Comparison of ENCODE assay signal across 1 cellular context in the genomic region with DNA sequence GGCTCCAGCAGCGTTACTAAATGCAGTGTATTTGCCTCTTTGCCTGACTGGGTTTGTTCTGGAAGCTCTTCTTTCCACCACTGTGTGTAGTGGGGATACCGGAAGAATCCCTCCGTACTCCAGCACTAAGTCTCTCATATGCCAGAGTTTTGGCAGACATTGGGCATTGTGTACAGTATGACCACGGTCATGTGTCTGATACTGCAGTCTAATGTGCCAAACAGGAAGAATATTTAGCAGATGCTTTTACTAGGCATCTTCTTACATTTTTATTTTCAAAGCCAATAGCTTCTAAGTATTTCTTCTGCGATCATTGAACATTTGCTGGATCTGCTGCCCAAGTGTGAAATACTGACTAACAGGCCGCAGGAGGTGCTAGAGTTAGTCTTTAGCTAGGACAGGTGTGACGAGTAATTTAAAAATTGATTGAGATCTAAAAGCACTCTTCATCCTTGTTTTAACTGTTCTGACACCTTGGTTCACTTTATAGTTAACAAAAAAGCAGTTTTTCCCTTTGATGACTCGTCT.
A peak's percentile ranks its signal among the peaks of the same experiment; 100 is the strongest.
TF ChIP-seq lines count a peak whose summit lies in the region.

No MANE protein-coding gene starts in this region.

TF ChIP-seq in K562, 482 proteins besides CTCF, POLR2A, EP300 and RAD21 (continued from another document):
- TF ChIP-seq, protein P1, sequence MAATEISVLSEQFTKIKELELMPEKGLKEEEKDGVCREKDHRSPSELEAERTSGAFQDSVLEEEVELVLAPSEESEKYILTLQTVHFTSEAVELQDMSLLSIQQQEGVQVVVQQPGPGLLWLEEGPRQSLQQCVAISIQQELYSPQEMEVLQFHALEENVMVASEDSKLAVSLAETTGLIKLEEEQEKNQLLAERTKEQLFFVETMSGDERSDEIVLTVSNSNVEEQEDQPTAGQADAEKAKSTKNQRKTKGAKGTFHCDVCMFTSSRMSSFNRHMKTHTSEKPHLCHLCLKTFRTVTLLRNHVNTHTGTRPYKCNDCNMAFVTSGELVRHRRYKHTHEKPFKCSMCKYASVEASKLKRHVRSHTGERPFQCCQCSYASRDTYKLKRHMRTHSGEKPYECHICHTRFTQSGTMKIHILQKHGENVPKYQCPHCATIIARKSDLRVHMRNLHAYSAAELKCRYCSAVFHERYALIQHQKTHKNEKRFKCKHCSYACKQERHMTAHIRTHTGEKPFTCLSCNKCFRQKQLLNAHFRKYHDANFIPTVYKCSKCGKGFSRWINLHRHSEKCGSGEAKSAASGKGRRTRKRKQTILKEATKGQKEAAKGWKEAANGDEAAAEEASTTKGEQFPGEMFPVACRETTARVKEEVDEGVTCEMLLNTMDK (IDR thresholded peaks at IDR 0.05; ENCODE audit: borderline replicate concordance, insufficient read depth, low read depth, low read length, poor library complexity, severe bottlenecking): no peak
- TF ChIP-seq, protein P2, sequence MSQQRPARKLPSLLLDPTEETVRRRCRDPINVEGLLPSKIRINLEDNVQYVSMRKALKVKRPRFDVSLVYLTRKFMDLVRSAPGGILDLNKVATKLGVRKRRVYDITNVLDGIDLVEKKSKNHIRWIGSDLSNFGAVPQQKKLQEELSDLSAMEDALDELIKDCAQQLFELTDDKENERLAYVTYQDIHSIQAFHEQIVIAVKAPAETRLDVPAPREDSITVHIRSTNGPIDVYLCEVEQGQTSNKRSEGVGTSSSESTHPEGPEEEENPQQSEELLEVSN (IDR thresholded peaks at IDR 0.05; ENCODE audit: borderline replicate concordance in 1 of 2, extremely low read depth in 1 of 2, insufficient read depth in 1 of 2, insufficient read length in 1 of 2, low read depth in 1 of 2, low read length in 1 of 2, poor library complexity in 1 of 2, severe bottlenecking in 1 of 2): no peak
- TF ChIP-seq EHMT2 (IDR thresholded peaks at IDR 0.05) (0 out of 2 replicates have a peak, but pooled peaks have one; percentile 1), FOXA1 (IDR thresholded peaks at IDR 0.05; ENCODE audit: borderline replicate concordance) (no peak), TOE1 (IDR thresholded peaks at IDR 0.05; ENCODE audit: borderline replicate concordance) (no peak), TOE1 (CRISPR knock-in tag; IDR thresholded peaks at IDR 0.05; ENCODE audit: borderline replicate concordance, low read depth) (no peak), MYC (IDR thresholded peaks at IDR 0.05; ENCODE audit: low read depth, low read length) (no peak), MYC (CRISPR knock-in tag; IDR thresholded peaks at IDR 0.05; ENCODE audit: borderline replicate concordance, low read depth) (no peak), HNRNPLL (IDR thresholded peaks at IDR 0.05; ENCODE audit: low read depth, low read length, poor library complexity, severe bottlenecking) (no peak), HOXB6 (CRISPR knock-in tag; IDR thresholded peaks at IDR 0.05; ENCODE audit: borderline replicate concordance) (0 out of 2 replicates have a peak, but pooled peaks have one; percentile 34), ZKSCAN3 (CRISPR knock-in tag; IDR thresholded peaks at IDR 0.05) (no peak), ZNF589 (CRISPR knock-in tag; IDR thresholded peaks at IDR 0.05; ENCODE audit: low read depth) (0 out of 2 replicates have a peak, but pooled peaks have one; percentile 26), ZNF146 (CRISPR knock-in tag; IDR thresholded peaks at IDR 0.05; ENCODE audit: unreplicated experiment) (no peak), KAT8 (IDR thresholded peaks at IDR 0.05; ENCODE audit: low read depth) (no peak), SOX6 (IDR thresholded peaks at IDR 0.05) (no peak), GABPB2 (CRISPR knock-in tag; conservative IDR thresholded peaks at IDR 0.05) (no peak), ZNF766 (CRISPR knock-in tag; conservative IDR thresholded peaks at IDR 0.05) (0 out of 2 replicates have a peak, but pooled peaks have one; percentile 25)
- TF ChIP-seq, protein P3, sequence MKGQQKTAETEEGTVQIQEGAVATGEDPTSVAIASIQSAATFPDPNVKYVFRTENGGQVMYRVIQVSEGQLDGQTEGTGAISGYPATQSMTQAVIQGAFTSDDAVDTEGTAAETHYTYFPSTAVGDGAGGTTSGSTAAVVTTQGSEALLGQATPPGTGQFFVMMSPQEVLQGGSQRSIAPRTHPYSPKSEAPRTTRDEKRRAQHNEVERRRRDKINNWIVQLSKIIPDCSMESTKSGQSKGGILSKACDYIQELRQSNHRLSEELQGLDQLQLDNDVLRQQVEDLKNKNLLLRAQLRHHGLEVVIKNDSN (CRISPR knock-in tag; IDR thresholded peaks at IDR 0.05): no peak
- TF ChIP-seq, protein P4, sequence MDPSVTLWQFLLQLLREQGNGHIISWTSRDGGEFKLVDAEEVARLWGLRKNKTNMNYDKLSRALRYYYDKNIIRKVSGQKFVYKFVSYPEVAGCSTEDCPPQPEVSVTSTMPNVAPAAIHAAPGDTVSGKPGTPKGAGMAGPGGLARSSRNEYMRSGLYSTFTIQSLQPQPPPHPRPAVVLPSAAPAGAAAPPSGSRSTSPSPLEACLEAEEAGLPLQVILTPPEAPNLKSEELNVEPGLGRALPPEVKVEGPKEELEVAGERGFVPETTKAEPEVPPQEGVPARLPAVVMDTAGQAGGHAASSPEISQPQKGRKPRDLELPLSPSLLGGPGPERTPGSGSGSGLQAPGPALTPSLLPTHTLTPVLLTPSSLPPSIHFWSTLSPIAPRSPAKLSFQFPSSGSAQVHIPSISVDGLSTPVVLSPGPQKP (CRISPR knock-in tag; IDR thresholded peaks at IDR 0.05): no peak
